8 cellular contexts compared by ENCODE assay signal in genomic region chr2:165902929-165903328, GRCh38. TPM values are rescaled to one million over a fixed set of nuclear protein-coding genes. Genes with fewer than 3 reads are reported as not detected.
DNase-seq lines count a peak whose midpoint lies in the region; ATAC-seq and TF ChIP-seq lines count a peak whose summit lies in the region.

No MANE protein-coding gene starts in this region.

- no peaks in the 10 kb centered on the region for H3K4me1 ChIP-seq in right lobe of liver
- peaks cover 4% of the 10 kb centered on the region for H3K4me1 ChIP-seq in Karpas-422 (ENCODE audit: low read length)
- H3K4me1 ChIP-seq in spleen = peaks cover 0 to 29% (median 11%) of the 10 kb centered on the region in 6 donors

- H3K27ac ChIP-seq in VCaP (peak overlapping the region; percentile 84), right lobe of liver (no peak overlapping the region), Karpas-422 (ENCODE audit: low read length) (no peak overlapping the region), spleen (peak overlapping the region in 3 of 8 donors; percentile 18 to 51 (median 50))

- H3K4me1 Mint-ChIP-seq in HFFc6 (ENCODE audit: low read depth) = peaks cover 62% of the 10 kb centered on the region

- intact Hi-C loops in right lobe of liver (cut with DNase I) = no loop called here
- intact Hi-C loops in spleen (cut with DNase I; ENCODE audit: low total_unique reads) = no loop called here

- no peaks in the 10 kb centered on the region for H3K9me2 ChIP-seq in Karpas-422 (replicated peaks; ENCODE audit: insufficient read depth, low read length)

- H3K9me3 ChIP-seq in right lobe of liver (no peaks in the 10 kb centered on the region), Karpas-422 (ENCODE audit: low read length) (peaks cover 3% of the 10 kb centered on the region; the same call in 1 of the 2 replicates), spleen (peaks cover 0 to 6% (median 0%) of the 10 kb centered on the region in 8 donors)

- no peaks in the 10 kb centered on the region for H4K20me1 ChIP-seq in Karpas-422 (ENCODE audit: insufficient read depth, low read depth, low read length)

- H3K27me3 ChIP-seq in right lobe of liver = no peaks in the 10 kb centered on the region
- no peaks in the 10 kb centered on the region for H3K27me3 ChIP-seq in Karpas-422 (ENCODE audit: low read length)
- no peaks in the 10 kb centered on the region for H3K27me3 ChIP-seq in spleen (replicated peaks in 1 of 7)

- H3K27me3 Mint-ChIP-seq in HFFc6 (ENCODE audit: insufficient read depth) = no peaks in the 10 kb centered on the region

- H3K36me3 Mint-ChIP-seq in HFFc6 (ENCODE audit: low read depth) = peaks cover 18% of the 10 kb centered on the region

- DNase-seq in GM04503 (ENCODE audit: low read depth) (peak; percentile 5), HFFc6 (peak; percentile 13), right lobe of liver (no peak), Karpas-422 (no peak), spleen (no peak)
- DNase-seq in activated T-cell treated with anti-CD3 and anti-CD28 coated beads, Interleukin-2, amount 50 U/mL, for 48 hours = no peak

- no peak overlapping the region for H3K4me2 ChIP-seq in Karpas-422 (ENCODE audit: low read depth, low read length, poor library complexity, severe bottlenecking)

- H3K27ac Mint-ChIP-seq in HFFc6 = peak overlapping the region; percentile 66

- H3K36me3 ChIP-seq in right lobe of liver (peaks cover 0 to 18% (median 7%) of the 10 kb centered on the region in 4 donors), Karpas-422 (ENCODE audit: insufficient read depth, low read length) (peaks cover 59% of the 10 kb centered on the region), spleen (peaks cover 0 to 80% (median 28%) of the 10 kb centered on the region in 6 donors)

- H3K4me3 ChIP-seq in right lobe of liver (no peak overlapping the region), Karpas-422 (ENCODE audit: low read length) (no peak overlapping the region), spleen (peak overlapping the region in 2 of 8 donors; percentile 15 to 34)

- no peaks in the 10 kb centered on the region for H3K79me2 ChIP-seq in Karpas-422 (ENCODE audit: low read length)

- peak overlapping the region; percentile 7 for H3K4me3 Mint-ChIP-seq in HFFc6

- no peak overlapping the region for H3K9ac ChIP-seq in Karpas-422 (ENCODE audit: low read length)

- TF ChIP-seq POLR2A in right lobe of liver (IDR thresholded peaks at IDR 0.05) (no peak), spleen (IDR thresholded peaks at IDR 0.05) (no peak)

- ATAC-seq in right lobe of liver (peak; percentile 75 to 95 (median 90)), HG03571 (IDR thresholded peaks at IDR 0.05; ENCODE audit: unreplicated experiment) (no peak)

- H2AFZ ChIP-seq in Karpas-422 (ENCODE audit: low read length) = no peak overlapping the region

- H3K9me3 Mint-ChIP-seq in HFFc6 = no peaks in the 10 kb centered on the region

- TF ChIP-seq CTCF in HFFc6 (IDR thresholded peaks at IDR 0.05) = peak; percentile 20
- TF ChIP-seq CTCF in VCaP (conservative IDR thresholded peaks at IDR 0.05) = no peak
- peak in 3 of 4 donors; percentile 7 to 23 (median 20) for TF ChIP-seq CTCF in right lobe of liver (IDR thresholded peaks at IDR 0.05)
- TF ChIP-seq CTCF in spleen (IDR thresholded peaks at IDR 0.05 in 8 of 11, conservative IDR thresholded peaks at IDR 0.05 in 3 of 11) = peak in 4 of 11 experiments; percentile 8 to 34 (median 22)

RNA-seq across cellular contexts. Expression of gene TTC21B, which starts 50.6 kb away (rescaled TPM):
- 10 to 100 TPM in 4 of 6 experiments, 1 to 10 TPM in 2; 9.4 to 13.0 (median 10.2) TPM for total RNA-seq in HFFc6 (2021; fragmentation: NEBNext Ultra II Directional; extraction: Animal tissue kit (Norgen Biotek cat#: 25700))
- 1 to 10 TPM; 4.7 to 8.9 (median 7.2) TPM for total RNA-seq in right lobe of liver
- 41.2 and 47.8 TPM in 2 replicates for total RNA-seq in Karpas-422 (2014; rRNA removed; shearing (Covaris generic); ENCODE audit: low replicate concordance)
- 10 to 100 TPM; 20.2 to 42.2 (median 29.6) TPM for total RNA-seq in spleen
- polyA plus RNA-seq in spleen = 1 to 10 TPM; 4.3 to 7.1 (median 5.5) TPM

Comparison
In these comparisons a context has a peak if more than half of its experiments do, and no peak if none do; other contexts are left out.
1. DNase-seq: peak in GM04503 (single experiment) and HFFc6 (single experiment); none in right lobe of liver (0 of 3), Karpas-422 (single experiment), spleen (single experiment) and activated T-cell treated with anti-CD3 and anti-CD28 coated beads, Interleukin-2, amount 50 U/mL, for 48 hours (0 of 2).